8 cellular contexts compared by ENCODE assay signal in the genomic region with DNA sequence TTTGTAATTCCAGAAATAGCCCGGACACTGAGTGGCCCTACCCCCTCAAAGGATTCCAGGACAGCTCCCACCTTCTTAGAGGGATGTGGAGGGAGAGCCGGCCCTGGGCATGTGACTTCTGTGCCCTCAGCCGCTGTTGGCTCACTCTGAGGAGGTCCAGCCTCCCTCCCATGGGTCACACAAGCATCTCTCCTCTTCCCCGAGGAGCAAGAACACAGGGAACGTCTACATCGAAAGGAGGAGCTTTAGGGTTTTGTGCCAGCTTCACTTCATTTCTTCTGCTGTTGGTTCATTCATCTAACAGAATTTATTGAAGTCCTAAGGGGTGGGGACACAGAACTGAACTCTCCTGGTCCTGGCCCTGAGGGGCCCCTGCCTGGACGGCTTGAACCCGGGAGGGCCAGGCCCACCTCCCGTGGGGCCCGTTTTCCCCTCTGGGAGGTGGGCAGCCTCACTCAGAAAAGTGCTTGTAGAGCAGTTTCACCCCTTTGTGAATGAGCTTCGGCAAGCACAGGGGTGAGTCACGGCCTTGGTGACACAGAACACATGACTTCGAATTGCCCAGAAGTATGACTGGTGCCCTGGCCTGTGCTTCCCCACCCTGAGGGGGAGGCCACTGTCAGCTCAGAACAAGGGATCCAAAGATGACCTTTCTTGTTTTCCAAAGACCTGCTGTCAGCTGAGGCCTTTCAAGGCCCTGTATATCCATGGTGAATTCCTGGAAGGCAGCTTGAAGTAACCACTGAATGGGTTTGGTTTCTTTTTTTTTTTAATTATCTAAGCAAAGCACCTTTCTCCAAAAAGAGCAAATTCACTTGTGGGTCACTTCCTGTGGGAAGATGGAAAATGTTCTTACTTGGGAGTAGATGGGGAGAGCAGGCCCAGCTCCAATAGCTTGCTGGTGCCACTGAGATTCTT. TPM values are rescaled to one million over a fixed set of nuclear protein-coding genes. Genes with fewer than 3 reads are reported as not detected.
A peak's percentile ranks its signal among the peaks of the same experiment; 100 is the strongest.
DNase-seq lines count a peak whose midpoint lies in the region; ATAC-seq and TF ChIP-seq lines count a peak whose summit lies in the region.

No MANE protein-coding gene starts in this region.

- WGBS in mesodermal cell (ENCODE audit: insufficient coverage in 2 of 2), 2 experiments, result 78 to 80% methylated on average over 9 to 13 of the region's 13 CpGs

- peaks cover 54% of the 10 kb centered on the region for H3K4me1 ChIP-seq in mesodermal cell (ENCODE audit: control insufficient read depth, insufficient read depth, low read length, poor library complexity, severe bottlenecking)

- H3K27me3 ChIP-seq in BJ (ENCODE audit: control insufficient read depth, insufficient read depth, low read length), result no peaks in the 10 kb centered on the region

- POLR2A ChIA-PET in BJ (lab: Charles Lee), result interaction anchor here (0.6 to 0.8 kb wide), 2 partner anchors 20 to 59 kb away, joined by 3 to 4 read pairs; no protein-coding TSS in a partner anchor

- H3K4me3 ChIP-seq in BJ (ENCODE audit: low read depth, low read length), result no peak overlapping the region
- H3K4me3 ChIP-seq in choroid plexus epithelial cell (ENCODE audit: low read depth, low read length), result no peak overlapping the region
- no peak overlapping the region for H3K4me3 ChIP-seq in mesodermal cell (ENCODE audit: extremely low read depth, insufficient read depth, low read length, poor library complexity, severe bottlenecking)

- H3K36me3 ChIP-seq in BJ (ENCODE audit: control insufficient read depth, insufficient read depth, low read length) (no peaks in the 10 kb centered on the region), mesodermal cell (ENCODE audit: control insufficient read depth, insufficient read depth, low read length) (no peaks in the 10 kb centered on the region)

- peak; percentile 53 for ATAC-seq in HG03432 (IDR thresholded peaks at IDR 0.05; ENCODE audit: unreplicated experiment)

- no peaks in the 10 kb centered on the region for H3K9me3 ChIP-seq in mesodermal cell (ENCODE audit: control insufficient read depth, low read length)

- peak; percentile 61 for DNase-seq in BJ (ENCODE audit: low read depth)
- DNase-seq in activated CD4-positive, alpha-beta T cell treated with anti-CD3 and anti-CD28 coated beads for 1 hour, result peak; percentile 34
- peak; percentile 76 for DNase-seq in choroid plexus epithelial cell (ENCODE audit: low read depth)
- DNase-seq in stimulated activated CD8-positive, alpha-beta memory T cell treated with anti-CD3 and anti-CD28 coated beads, Interleukin-7, amount 100 ng/mL, for 24 hours (ENCODE audit: low read depth), result peak; percentile 56
- DNase-seq in NCI-H345 treated with DMSO at 0.1 percent for 48 hours (lab: John Stamatoyannopoulos, UW; ENCODE audit: unreplicated experiment), result no peak
- DNase-seq in SHP77 (lab: John Stamatoyannopoulos, UW), result no peak

- H3K27ac ChIP-seq in mesodermal cell (ENCODE audit: low read depth, low read length, severe bottlenecking), result peak overlapping the region; percentile 87

- CTCF ChIA-PET in BJ (lab: Yijun Ruan, JAX), result interaction anchor here (1.1 to 1.8 kb wide), 5 partner anchors 8 to 151 kb away, joined by 3 to 7 read pairs (median 3); no protein-coding TSS in a partner anchor

- TF ChIP-seq CTCF in BJ (IDR thresholded peaks at IDR 0.05; ENCODE audit: insufficient read depth, low read depth, low read length) (no peak), choroid plexus epithelial cell (conservative IDR thresholded peaks at IDR 0.05; ENCODE audit: low read depth, low read length) (no peak)

RNA-seq across cellular contexts. Expression of a gene that starts 39.2 kb away (rescaled TPM):
- polyA plus RNA-seq in BJ (2011; rRNA removed), result 35.3 and 73.2 TPM in 2 replicates
- 131 and 193 TPM in 2 replicates for polyA minus RNA-seq in BJ (2011; rRNA and poly(A)+ RNA removed)
- 51.8 TPM for polyA plus RNA-seq in mesodermal cell (2013, experiment 1 of 2)
- 46.6 TPM for polyA plus RNA-seq in mesodermal cell (2013, experiment 2 of 2)

Comparison
In these comparisons a context has a peak if more than half of its experiments do, and no peak if none do; other contexts are left out.
1. DNase-seq: peak in BJ (single experiment), activated CD4-positive, alpha-beta T cell treated with anti-CD3 and anti-CD28 coated beads for 1 hour (single experiment), choroid plexus epithelial cell (single experiment) and stimulated activated CD8-positive, alpha-beta memory T cell treated with anti-CD3 and anti-CD28 coated beads, Interleukin-7, amount 100 ng/mL, for 24 hours (single experiment); none in NCI-H345 treated with DMSO at 0.1 percent for 48 hours (single experiment) and SHP77 (0 of 2).